Comparison of ENCODE assay signal across 17 cellular contexts in genomic region chr10:11300071-11300470, GRCh38.
"Had no signal": no experiment of that assay in that cellular context is flagged by ENCODE, and none has a peak within 500 bp of the region (broad histone marks: within the 10 kb centered on the region; RNA-seq: fewer than 3 reads in every experiment).

No MANE protein-coding gene starts in this region.

- H3K9me3 ChIP-seq: breast epithelium, lower lobe of right lung, tibial artery had no signal

- H3K27me3 Mint-ChIP-seq: activated naive CD8-positive, alpha-beta T cell treated with anti-CD3 and anti-CD28 coated beads, Interleukin-2, amount 10 ng/mL, durations not matched to agents 7 days and 5 days; dendritic cell treated with granulocyte-macrophage colony-stimulating factor and Interleukin-4, amounts not matched to agents 40 ng/mL and 50 ng/mL, for 4 days had no signal

- H3K36me3 ChIP-seq: breast epithelium had no signal

- H3K4me3 Mint-ChIP-seq: activated naive CD8-positive, alpha-beta T cell treated with anti-CD3 and anti-CD28 coated beads, Interleukin-2, amount 10 ng/mL, durations not matched to agents 7 days and 5 days; dendritic cell treated with granulocyte-macrophage colony-stimulating factor and Interleukin-4, amounts not matched to agents 40 ng/mL and 50 ng/mL, for 4 days had no signal

- H3K4me1 ChIP-seq: breast epithelium, lower lobe of right lung, tibial artery had no signal

- H3K4me3 ChIP-seq: breast epithelium, heart left ventricle, lower lobe of right lung, tibial artery had no signal

- H3K27ac ChIP-seq: breast epithelium, epithelial cell of prostate, heart left ventricle, lower lobe of right lung, tibial artery had no signal

- DNase-seq: activated CD4-positive, alpha-beta T cell treated with anti-CD3 and anti-CD28 coated beads for 48 hours; activated gamma-delta T cell; activated naive CD8-positive, alpha-beta T cell treated with anti-CD3 and anti-CD28 coated beads, Interleukin-2, amount 10 ng/mL, durations not matched to agents 7 days and 5 days; activated T-cell treated with anti-CD3 and anti-CD28 coated beads, Interleukin-2, amount 50 U/mL, for 1 hour; cerebellar nuclear complex; effector memory CD4-positive, alpha-beta T cell; heart left ventricle; left cardiac atrium; lower lobe of right lung; posterior cingulate gyrus; stimulated activated CD4-positive, alpha-beta T cell treated with anti-CD3 and anti-CD28 coated beads, Interleukin-2, amount 100 ng/mL, for 48 hours; stimulated activated naive CD4-positive, alpha-beta T cell; T-helper 2 cell; tibial artery had no signal

- H3K27me3 ChIP-seq: breast epithelium, heart left ventricle, tibial artery had no signal

- ATAC-seq: heart left ventricle, left cardiac atrium, lower lobe of right lung had no signal
